1 cellular context compared by ENCODE assay signal in the genomic region with DNA sequence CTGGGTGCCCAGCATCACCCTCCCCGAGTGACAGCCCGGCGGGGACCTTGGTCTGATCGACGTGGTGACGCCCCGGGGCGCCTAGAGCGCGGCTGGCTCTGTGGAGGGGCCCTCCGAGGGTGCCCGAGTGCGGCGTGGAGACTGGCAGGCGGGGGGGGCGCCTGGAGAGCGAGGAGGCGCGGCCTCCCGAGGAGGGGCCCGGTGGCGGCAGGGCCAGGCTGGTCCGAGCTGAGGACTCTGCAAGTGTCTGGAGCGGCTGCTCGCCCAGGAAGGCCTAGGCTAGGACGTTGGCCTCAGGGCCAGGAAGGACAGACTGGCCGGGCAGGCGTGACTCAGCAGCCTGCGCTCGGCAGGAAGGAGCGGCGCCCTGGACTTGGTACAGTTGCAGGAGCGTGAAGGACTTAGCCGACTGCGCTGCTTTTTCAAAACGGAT.
TF ChIP-seq lines count a peak whose summit lies in the region.

No MANE protein-coding gene starts in this region.

TF ChIP-seq in K562, 482 proteins besides CTCF, POLR2A, EP300 and RAD21:
- TF ChIP-seq, protein P1, sequence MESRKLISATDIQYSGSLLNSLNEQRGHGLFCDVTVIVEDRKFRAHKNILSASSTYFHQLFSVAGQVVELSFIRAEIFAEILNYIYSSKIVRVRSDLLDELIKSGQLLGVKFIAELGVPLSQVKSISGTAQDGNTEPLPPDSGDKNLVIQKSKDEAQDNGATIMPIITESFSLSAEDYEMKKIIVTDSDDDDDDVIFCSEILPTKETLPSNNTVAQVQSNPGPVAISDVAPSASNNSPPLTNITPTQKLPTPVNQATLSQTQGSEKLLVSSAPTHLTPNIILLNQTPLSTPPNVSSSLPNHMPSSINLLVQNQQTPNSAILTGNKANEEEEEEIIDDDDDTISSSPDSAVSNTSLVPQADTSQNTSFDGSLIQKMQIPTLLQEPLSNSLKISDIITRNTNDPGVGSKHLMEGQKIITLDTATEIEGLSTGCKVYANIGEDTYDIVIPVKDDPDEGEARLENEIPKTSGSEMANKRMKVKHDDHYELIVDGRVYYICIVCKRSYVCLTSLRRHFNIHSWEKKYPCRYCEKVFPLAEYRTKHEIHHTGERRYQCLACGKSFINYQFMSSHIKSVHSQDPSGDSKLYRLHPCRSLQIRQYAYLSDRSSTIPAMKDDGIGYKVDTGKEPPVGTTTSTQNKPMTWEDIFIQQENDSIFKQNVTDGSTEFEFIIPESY (CRISPR knock-in tag; IDR thresholded peaks at IDR 0.05), result peak; percentile 50; the same call in 1 of the 2 replicates
- TF ChIP-seq ZNF589 (CRISPR knock-in tag; IDR thresholded peaks at IDR 0.05; ENCODE audit: low read depth) (0 out of 2 replicates have a peak, but pooled peaks have one; percentile 21), POLR2G (IDR thresholded peaks at IDR 0.05; ENCODE audit: low read depth, low read length) (peak; percentile 67), HMGN3 (IDR thresholded peaks at IDR 0.05; ENCODE audit: borderline replicate concordance, extremely low read depth, insufficient read length, low read depth, low read length) (peak; percentile 36), ZFX (CRISPR knock-in tag; IDR thresholded peaks at IDR 0.05) (peak; percentile 65; the same call in 1 of the 2 replicates), CXXC5 (CRISPR knock-in tag; IDR thresholded peaks at IDR 0.05) (peak; percentile 30; the same call in 1 of the 2 replicates), RAD51 (IDR thresholded peaks at IDR 0.05; ENCODE audit: borderline replicate concordance, low read depth) (no peak), NFE2 (IDR thresholded peaks at IDR 0.05; ENCODE audit: low read depth) (peak; percentile 93), ZNF316 (IDR thresholded peaks at IDR 0.05) (peak; percentile 75), ESRRB (CRISPR knock-in tag; IDR thresholded peaks at IDR 0.05; ENCODE audit: borderline replicate concordance) (no peak), TFAM (CRISPR knock-in tag; conservative IDR thresholded peaks at IDR 0.05) (no peak), MAFG (tag; conservative IDR thresholded peaks at IDR 0.05) (peak; percentile 82), JUND (IDR thresholded peaks at IDR 0.05; ENCODE audit: borderline replicate concordance, low read depth, low read length) (0 out of 2 replicates have a peak, but pooled peaks have one; percentile 19), JUND (tag; IDR thresholded peaks at IDR 0.05; ENCODE audit: borderline replicate concordance, low read depth, low read length) (no peak), PTRF (tag; IDR thresholded peaks at IDR 0.05) (no peak), NRF1 (conservative IDR thresholded peaks at IDR 0.05 in 1 of 2, IDR thresholded peaks at IDR 0.05 in 1 of 2) (peak; percentile 36 to 43; a peak in 3 of 4 replicates), RBFOX2 (IDR thresholded peaks at IDR 0.05; ENCODE audit: low read depth, low read length) (peak; percentile 57), TAF9B (IDR thresholded peaks at IDR 0.05; ENCODE audit: partially characterized antibody) (no peak), KDM1A (IDR thresholded peaks at IDR 0.05) (no peak), MAFK (IDR thresholded peaks at IDR 0.05; ENCODE audit: low read length) (peak; percentile 68), KLF10 (CRISPR knock-in tag; IDR thresholded peaks at IDR 0.05) (no peak), C11orf30 (IDR thresholded peaks at IDR 0.05; ENCODE audit: low read depth) (peak; percentile 85), GABPA (tag; conservative IDR thresholded peaks at IDR 0.05; ENCODE audit: low read depth) (0 out of 2 replicates have a peak, but pooled peaks have one; percentile 24)
- TF ChIP-seq, protein P2, sequence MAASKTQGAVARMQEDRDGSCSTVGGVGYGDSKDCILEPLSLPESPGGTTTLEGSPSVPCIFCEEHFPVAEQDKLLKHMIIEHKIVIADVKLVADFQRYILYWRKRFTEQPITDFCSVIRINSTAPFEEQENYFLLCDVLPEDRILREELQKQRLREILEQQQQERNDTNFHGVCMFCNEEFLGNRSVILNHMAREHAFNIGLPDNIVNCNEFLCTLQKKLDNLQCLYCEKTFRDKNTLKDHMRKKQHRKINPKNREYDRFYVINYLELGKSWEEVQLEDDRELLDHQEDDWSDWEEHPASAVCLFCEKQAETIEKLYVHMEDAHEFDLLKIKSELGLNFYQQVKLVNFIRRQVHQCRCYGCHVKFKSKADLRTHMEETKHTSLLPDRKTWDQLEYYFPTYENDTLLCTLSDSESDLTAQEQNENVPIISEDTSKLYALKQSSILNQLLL (CRISPR knock-in tag; IDR thresholded peaks at IDR 0.05; ENCODE audit: borderline replicate concordance), result no peak
- TF ChIP-seq, protein P3, sequence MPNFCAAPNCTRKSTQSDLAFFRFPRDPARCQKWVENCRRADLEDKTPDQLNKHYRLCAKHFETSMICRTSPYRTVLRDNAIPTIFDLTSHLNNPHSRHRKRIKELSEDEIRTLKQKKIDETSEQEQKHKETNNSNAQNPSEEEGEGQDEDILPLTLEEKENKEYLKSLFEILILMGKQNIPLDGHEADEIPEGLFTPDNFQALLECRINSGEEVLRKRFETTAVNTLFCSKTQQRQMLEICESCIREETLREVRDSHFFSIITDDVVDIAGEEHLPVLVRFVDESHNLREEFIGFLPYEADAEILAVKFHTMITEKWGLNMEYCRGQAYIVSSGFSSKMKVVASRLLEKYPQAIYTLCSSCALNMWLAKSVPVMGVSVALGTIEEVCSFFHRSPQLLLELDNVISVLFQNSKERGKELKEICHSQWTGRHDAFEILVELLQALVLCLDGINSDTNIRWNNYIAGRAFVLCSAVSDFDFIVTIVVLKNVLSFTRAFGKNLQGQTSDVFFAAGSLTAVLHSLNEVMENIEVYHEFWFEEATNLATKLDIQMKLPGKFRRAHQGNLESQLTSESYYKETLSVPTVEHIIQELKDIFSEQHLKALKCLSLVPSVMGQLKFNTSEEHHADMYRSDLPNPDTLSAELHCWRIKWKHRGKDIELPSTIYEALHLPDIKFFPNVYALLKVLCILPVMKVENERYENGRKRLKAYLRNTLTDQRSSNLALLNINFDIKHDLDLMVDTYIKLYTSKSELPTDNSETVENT (CRISPR knock-in tag; IDR thresholded peaks at IDR 0.05), result no peak
- TF ChIP-seq, protein P4, sequence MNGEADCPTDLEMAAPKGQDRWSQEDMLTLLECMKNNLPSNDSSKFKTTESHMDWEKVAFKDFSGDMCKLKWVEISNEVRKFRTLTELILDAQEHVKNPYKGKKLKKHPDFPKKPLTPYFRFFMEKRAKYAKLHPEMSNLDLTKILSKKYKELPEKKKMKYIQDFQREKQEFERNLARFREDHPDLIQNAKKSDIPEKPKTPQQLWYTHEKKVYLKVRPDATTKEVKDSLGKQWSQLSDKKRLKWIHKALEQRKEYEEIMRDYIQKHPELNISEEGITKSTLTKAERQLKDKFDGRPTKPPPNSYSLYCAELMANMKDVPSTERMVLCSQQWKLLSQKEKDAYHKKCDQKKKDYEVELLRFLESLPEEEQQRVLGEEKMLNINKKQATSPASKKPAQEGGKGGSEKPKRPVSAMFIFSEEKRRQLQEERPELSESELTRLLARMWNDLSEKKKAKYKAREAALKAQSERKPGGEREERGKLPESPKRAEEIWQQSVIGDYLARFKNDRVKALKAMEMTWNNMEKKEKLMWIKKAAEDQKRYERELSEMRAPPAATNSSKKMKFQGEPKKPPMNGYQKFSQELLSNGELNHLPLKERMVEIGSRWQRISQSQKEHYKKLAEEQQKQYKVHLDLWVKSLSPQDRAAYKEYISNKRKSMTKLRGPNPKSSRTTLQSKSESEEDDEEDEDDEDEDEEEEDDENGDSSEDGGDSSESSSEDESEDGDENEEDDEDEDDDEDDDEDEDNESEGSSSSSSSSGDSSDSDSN (IDR thresholded peaks at IDR 0.05; ENCODE audit: borderline replicate concordance in 1 of 2, low read depth in 2 of 2, low read length in 2 of 2), result peak in 1 of 2 experiments; percentile 83; a peak in 2 of 4 replicates
- TF ChIP-seq, protein P5, sequence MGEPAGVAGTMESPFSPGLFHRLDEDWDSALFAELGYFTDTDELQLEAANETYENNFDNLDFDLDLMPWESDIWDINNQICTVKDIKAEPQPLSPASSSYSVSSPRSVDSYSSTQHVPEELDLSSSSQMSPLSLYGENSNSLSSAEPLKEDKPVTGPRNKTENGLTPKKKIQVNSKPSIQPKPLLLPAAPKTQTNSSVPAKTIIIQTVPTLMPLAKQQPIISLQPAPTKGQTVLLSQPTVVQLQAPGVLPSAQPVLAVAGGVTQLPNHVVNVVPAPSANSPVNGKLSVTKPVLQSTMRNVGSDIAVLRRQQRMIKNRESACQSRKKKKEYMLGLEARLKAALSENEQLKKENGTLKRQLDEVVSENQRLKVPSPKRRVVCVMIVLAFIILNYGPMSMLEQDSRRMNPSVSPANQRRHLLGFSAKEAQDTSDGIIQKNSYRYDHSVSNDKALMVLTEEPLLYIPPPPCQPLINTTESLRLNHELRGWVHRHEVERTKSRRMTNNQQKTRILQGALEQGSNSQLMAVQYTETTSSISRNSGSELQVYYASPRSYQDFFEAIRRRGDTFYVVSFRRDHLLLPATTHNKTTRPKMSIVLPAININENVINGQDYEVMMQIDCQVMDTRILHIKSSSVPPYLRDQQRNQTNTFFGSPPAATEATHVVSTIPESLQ (CRISPR knock-in tag; IDR thresholded peaks at IDR 0.05), result no peak
- TF ChIP-seq, protein P6, sequence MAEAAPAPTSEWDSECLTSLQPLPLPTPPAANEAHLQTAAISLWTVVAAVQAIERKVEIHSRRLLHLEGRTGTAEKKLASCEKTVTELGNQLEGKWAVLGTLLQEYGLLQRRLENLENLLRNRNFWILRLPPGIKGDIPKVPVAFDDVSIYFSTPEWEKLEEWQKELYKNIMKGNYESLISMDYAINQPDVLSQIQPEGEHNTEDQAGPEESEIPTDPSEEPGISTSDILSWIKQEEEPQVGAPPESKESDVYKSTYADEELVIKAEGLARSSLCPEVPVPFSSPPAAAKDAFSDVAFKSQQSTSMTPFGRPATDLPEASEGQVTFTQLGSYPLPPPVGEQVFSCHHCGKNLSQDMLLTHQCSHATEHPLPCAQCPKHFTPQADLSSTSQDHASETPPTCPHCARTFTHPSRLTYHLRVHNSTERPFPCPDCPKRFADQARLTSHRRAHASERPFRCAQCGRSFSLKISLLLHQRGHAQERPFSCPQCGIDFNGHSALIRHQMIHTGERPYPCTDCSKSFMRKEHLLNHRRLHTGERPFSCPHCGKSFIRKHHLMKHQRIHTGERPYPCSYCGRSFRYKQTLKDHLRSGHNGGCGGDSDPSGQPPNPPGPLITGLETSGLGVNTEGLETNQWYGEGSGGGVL (CRISPR knock-in tag; IDR thresholded peaks at IDR 0.05), result no peak
